Comparison of ENCODE assay signal across 14 cellular contexts in the genomic region with DNA sequence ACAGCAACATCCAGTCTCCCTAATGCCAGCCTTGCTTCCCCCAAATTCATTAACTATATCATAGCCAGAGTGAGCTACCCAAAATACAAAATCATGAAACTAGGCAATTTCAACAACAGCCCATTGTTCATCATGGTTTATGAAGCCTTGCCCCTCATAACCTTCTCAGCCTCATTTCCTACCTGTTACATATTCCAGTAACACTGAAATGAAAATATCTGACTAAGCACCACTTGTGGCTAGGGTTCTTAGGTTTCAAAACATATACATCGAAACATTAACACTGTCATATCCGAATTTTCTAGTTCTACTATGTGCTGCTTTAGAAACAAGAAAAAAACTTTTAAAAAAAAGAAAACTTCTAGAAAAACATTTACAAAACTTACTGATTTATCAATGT.
"Had no signal": no experiment of that assay in that cellular context is flagged by ENCODE, and none has a peak within 500 bp of the region (broad histone marks: within the 10 kb centered on the region; RNA-seq: fewer than 3 reads in every experiment).

No MANE protein-coding gene starts in this region.

- H3K4me3 ChIP-seq: body of pancreas, colonic mucosa, gastroesophageal sphincter, heart right ventricle, lower lobe of right lung, ovary, tibial artery had no signal

- DNase-seq: activated CD4-positive, alpha-beta T cell treated with anti-CD3 and anti-CD28 coated beads for 1 hour; activated T-cell treated with anti-CD3 and anti-CD28 coated beads, Interleukin-2, amount 50 U/mL, for 1 hour; amygdala; body of pancreas; caudate nucleus; colonic mucosa; heart right ventricle; left colon; lower lobe of right lung; midbrain; ovary; tibial artery had no signal

- H3K27me3 ChIP-seq: body of pancreas, colonic mucosa, gastroesophageal sphincter, heart right ventricle, ovary, tibial artery had no signal

- H3K27ac ChIP-seq: body of pancreas, colonic mucosa, gastroesophageal sphincter, heart right ventricle, lower lobe of right lung, ovary, tibial artery had no signal

- H3K9me3 ChIP-seq: body of pancreas, colonic mucosa, gastroesophageal sphincter, heart right ventricle, lower lobe of right lung, ovary, tibial artery had no signal

- H3K36me3 ChIP-seq: colonic mucosa, ovary had no signal

- H3K4me1 ChIP-seq: body of pancreas, colonic mucosa, gastroesophageal sphincter, heart right ventricle, lower lobe of right lung, tibial artery had no signal

- ATAC-seq: body of pancreas, gastroesophageal sphincter, heart right ventricle, left colon, lower lobe of right lung, sciatic nerve had no signal
